18 cellular contexts compared by ENCODE assay signal in the genomic region with DNA sequence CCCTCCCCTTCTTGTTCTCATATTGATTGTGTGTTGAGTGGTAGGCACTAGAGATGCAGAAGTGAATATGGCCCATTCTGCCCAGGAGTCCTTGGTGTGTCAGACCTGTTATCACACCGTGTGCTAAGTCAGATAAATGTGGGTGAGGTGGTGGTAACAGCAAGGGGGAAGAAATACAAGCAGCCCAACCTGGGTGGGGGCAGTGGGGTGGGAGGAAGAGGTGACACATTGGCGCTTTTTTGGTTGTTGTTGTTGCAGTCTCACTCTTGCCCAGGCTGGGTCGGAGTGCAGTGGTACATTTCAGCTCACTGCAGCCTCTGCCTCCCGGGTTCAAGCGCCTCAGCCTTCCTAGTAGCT. TPM values are rescaled to one million over a fixed set of nuclear protein-coding genes. Genes with fewer than 3 reads are reported as not detected.
DNase-seq lines count a peak whose midpoint lies in the region; ATAC-seq and TF ChIP-seq lines count a peak whose summit lies in the region.
"Had no signal": no experiment of that assay in that cellular context is flagged by ENCODE, and none has a peak within 500 bp of the region (broad histone marks: within the 10 kb centered on the region; RNA-seq: fewer than 3 reads in every experiment).

No MANE protein-coding gene starts in this region.

- no peak overlapping the region for H3K4me3 Mint-ChIP-seq in T-helper 1 cell treated with Interleukin-12 subunit alpha and Interleukin-12 subunit beta and Interleukin-4 antibody, amounts not matched to agents 30 μg/mL and 1 μg/mL, for 36 hours
- peak overlapping the region; percentile 63 for H3K4me3 Mint-ChIP-seq in natural killer cell treated with Interleukin-12 subunit alpha and Interleukin-12 subunit beta and Interleukin-15 and Interleukin-18, amount 100 ng/mL, for 72 hours
- no peak overlapping the region for H3K4me3 Mint-ChIP-seq in osteocyte (ENCODE audit: unreplicated experiment)
- H3K4me3 Mint-ChIP-seq: activated B cell treated with CpG ODN at 0.5 μM for 24 hours, nephron progenitor cell had no signal

- no peak for TF ChIP-seq CTCF in osteocyte (IDR thresholded peaks at IDR 0.05)

- H3K27me3 Mint-ChIP-seq in T-helper 1 cell treated with Interleukin-12 subunit alpha and Interleukin-12 subunit beta and Interleukin-4 antibody, amounts not matched to agents 30 μg/mL and 1 μg/mL, for 36 hours (ENCODE audit: low read depth), result no peaks in the 10 kb centered on the region
- no peaks in the 10 kb centered on the region for H3K27me3 Mint-ChIP-seq in natural killer cell treated with Interleukin-12 subunit alpha and Interleukin-12 subunit beta and Interleukin-15 and Interleukin-18, amount 100 ng/mL, for 72 hours
- no peaks in the 10 kb centered on the region for H3K27me3 Mint-ChIP-seq in osteocyte (ENCODE audit: unreplicated experiment)
- H3K27me3 Mint-ChIP-seq: activated B cell treated with CpG ODN at 0.5 μM for 24 hours had no signal

- H3K27ac Mint-ChIP-seq in T-helper 1 cell treated with Interleukin-12 subunit alpha and Interleukin-12 subunit beta and Interleukin-4 antibody, amounts not matched to agents 30 μg/mL and 1 μg/mL, for 36 hours, result peak overlapping the region; percentile 5
- H3K27ac Mint-ChIP-seq in natural killer cell treated with Interleukin-12 subunit alpha and Interleukin-12 subunit beta and Interleukin-15 and Interleukin-18, amount 100 ng/mL, for 72 hours, result peak overlapping the region; percentile 67 to 78
- H3K27ac Mint-ChIP-seq in osteocyte (ENCODE audit: unreplicated experiment), result no peak overlapping the region
- H3K27ac Mint-ChIP-seq: activated B cell treated with CpG ODN at 0.5 μM for 24 hours, nephron progenitor cell had no signal

- ATAC-seq in natural killer cell treated with Interleukin-12 subunit alpha and Interleukin-12 subunit beta and Interleukin-15 and Interleukin-18, amount 100 ng/mL, for 72 hours, result peak; percentile 81 to 89
- ATAC-seq in GM21515 (IDR thresholded peaks at IDR 0.05; ENCODE audit: unreplicated experiment), result no peak

- no peak for DNase-seq in T-helper 1 cell
- peak; percentile 64 for DNase-seq in activated gamma-delta T cell treated with anti-CD3 and anti-CD28 coated beads, Interleukin-2, amount 50 U/mL, for 16 hours (ENCODE audit: low read depth)
- DNase-seq in natural killer cell treated with Interleukin-12 subunit alpha and Interleukin-12 subunit beta and Interleukin-15 and Interleukin-18, amount 100 ng/mL, for 72 hours (ENCODE audit: low spot score), result peak; percentile 62
- no peak for DNase-seq in osteocyte (ENCODE audit: extremely low spot score, unreplicated experiment)
- DNase-seq in NCI-H2196 treated with DMSO at 0.1 percent for 48 hours (lab: John Stamatoyannopoulos, UW; ENCODE audit: unreplicated experiment), result no peak
- DNase-seq: activated B cell treated with CpG ODN at 0.5 μM for 24 hours, amniotic stem cell, esophagus squamous epithelium, GF-D8, GM23248, NCI-H1417 treated with DMSO at 0.1 percent for 48 hours, NCI-H345, nephron progenitor cell, sigmoid colon, substantia nigra had no signal

- H3K4me1 Mint-ChIP-seq in T-helper 1 cell treated with Interleukin-12 subunit alpha and Interleukin-12 subunit beta and Interleukin-4 antibody, amounts not matched to agents 30 μg/mL and 1 μg/mL, for 36 hours (ENCODE audit: low read depth), result peaks cover 37% of the 10 kb centered on the region
- H3K4me1 Mint-ChIP-seq in natural killer cell treated with Interleukin-12 subunit alpha and Interleukin-12 subunit beta and Interleukin-15 and Interleukin-18, amount 100 ng/mL, for 72 hours (ENCODE audit: low read depth in 2 of 2), result peaks cover 72 to 79% of the 10 kb centered on the region in 2 donors
- H3K4me1 Mint-ChIP-seq in osteocyte (ENCODE audit: unreplicated experiment), result peaks cover 12% of the 10 kb centered on the region

- TF ChIP-seq POLR2A in GM19193 (IDR thresholded peaks at IDR 0.05; ENCODE audit: extremely low read depth, insufficient read depth, insufficient read length), result peak; percentile 15

- H3K36me3 Mint-ChIP-seq in T-helper 1 cell treated with Interleukin-12 subunit alpha and Interleukin-12 subunit beta and Interleukin-4 antibody, amounts not matched to agents 30 μg/mL and 1 μg/mL, for 36 hours (ENCODE audit: low read depth), result peaks cover 39% of the 10 kb centered on the region
- H3K36me3 Mint-ChIP-seq in natural killer cell treated with Interleukin-12 subunit alpha and Interleukin-12 subunit beta and Interleukin-15 and Interleukin-18, amount 100 ng/mL, for 72 hours, result peaks cover 6% of the 10 kb centered on the region
- H3K36me3 Mint-ChIP-seq in osteocyte (ENCODE audit: unreplicated experiment), result peaks cover 6% of the 10 kb centered on the region

- H3K9me3 Mint-ChIP-seq in T-helper 1 cell treated with Interleukin-12 subunit alpha and Interleukin-12 subunit beta and Interleukin-4 antibody, amounts not matched to agents 30 μg/mL and 1 μg/mL, for 36 hours, result peaks cover 20% of the 10 kb centered on the region
- peaks cover 3% of the 10 kb centered on the region for H3K9me3 Mint-ChIP-seq in natural killer cell treated with Interleukin-12 subunit alpha and Interleukin-12 subunit beta and Interleukin-15 and Interleukin-18, amount 100 ng/mL, for 72 hours
- peaks cover 6% of the 10 kb centered on the region for H3K9me3 Mint-ChIP-seq in osteocyte (ENCODE audit: unreplicated experiment)

RNA-seq across cellular contexts. Expression of a gene that starts 12.8 kb away (rescaled TPM):
- 10 to 100 TPM; 29.8 to 31.0 TPM for total RNA-seq in natural killer cell treated with Interleukin-12 subunit alpha and Interleukin-12 subunit beta and Interleukin-15 and Interleukin-18, amount 100 ng/mL, for 72 hours
- total RNA-seq in osteocyte, result 7.9 and 8.9 TPM in 2 replicates

Comparison
In these comparisons a context has a peak if more than half of its experiments do, and no peak if none do; other contexts are left out.
1. DNase-seq: peak in activated gamma-delta T cell treated with anti-CD3 and anti-CD28 coated beads, Interleukin-2, amount 50 U/mL, for 16 hours (single experiment) and natural killer cell treated with Interleukin-12 subunit alpha and Interleukin-12 subunit beta and Interleukin-15 and Interleukin-18, amount 100 ng/mL, for 72 hours (single experiment); none in T-helper 1 cell (0 of 5), osteocyte (single experiment) and NCI-H2196 treated with DMSO at 0.1 percent for 48 hours (single experiment).